ENCODE assay signal across 8 cellular contexts in the genomic region with DNA sequence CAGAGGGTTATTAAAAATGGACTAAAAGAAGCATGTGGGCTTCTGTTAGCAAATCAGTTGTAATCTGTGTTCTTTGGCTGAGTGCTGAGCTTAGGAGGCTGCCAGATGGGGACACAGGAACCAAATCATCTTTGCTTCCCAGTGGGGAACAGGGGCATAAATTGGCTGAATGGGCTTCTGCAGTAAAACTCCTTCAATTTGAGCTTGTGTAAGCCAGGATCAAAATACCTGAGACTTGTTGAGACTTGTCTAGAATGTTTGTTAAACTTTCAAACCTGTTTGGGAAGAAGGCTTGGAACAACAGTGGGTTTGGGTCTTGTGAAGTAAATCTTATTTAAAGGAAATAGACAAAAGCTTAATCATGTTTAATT. TPM values are rescaled to one million over a fixed set of nuclear protein-coding genes. Genes with fewer than 3 reads are reported as not detected.
A peak's percentile ranks its signal among the peaks of the same experiment; 100 is the strongest.
DNase-seq lines count a peak whose midpoint lies in the region; ATAC-seq and TF ChIP-seq lines count a peak whose summit lies in the region.

No MANE protein-coding gene starts in this region.

- peaks cover 0 to 3% (median 0%) of the 10 kb centered on the region in 3 donors for H3K27me3 Mint-ChIP-seq in immature natural killer cell (ENCODE audit: low read depth in 3 of 3)

- H3K4me1 ChIP-seq in RWPE2 (ENCODE audit: insufficient read depth, poor library complexity, severe bottlenecking) (peaks cover 38% of the 10 kb centered on the region), tibial artery (peaks cover 0 to 51% (median 25%) of the 10 kb centered on the region in 4 donors)

- H3K36me3 ChIP-seq in RWPE2 (ENCODE audit: low read depth): peaks cover 4% of the 10 kb centered on the region; the same call in 1 of the 2 replicates
- H3K36me3 ChIP-seq in tibial artery: no peaks in the 10 kb centered on the region

- DNase-seq in activated CD8-positive, alpha-beta memory T cell treated with anti-CD3 and anti-CD28 coated beads, Interleukin-2, amount 50 U/mL, for 48 hours: peak; percentile 40
- DNase-seq in activated CD8-positive, alpha-beta memory T cell treated with anti-CD3 and anti-CD28 coated beads, Interleukin-2, amount 50 U/mL, for 4 hours: no peak
- no peak for DNase-seq in RWPE2 (ENCODE audit: low spot score)
- peak; percentile 63 for DNase-seq in fibroblast of villous mesenchyme (ENCODE audit: low read depth)
- no peak for DNase-seq in tibial artery
- no peak for DNase-seq in SIG-M5 treated with dmso at 0.1 percent for 504 hours (lab: John Stamatoyannopoulos, UW; ENCODE audit: unreplicated experiment)
- DNase-seq in immature natural killer cell: no peak
- DNase-seq in activated T-cell treated with anti-CD3 and anti-CD28 coated beads, Interleukin-2, amount 50 U/mL, for 48 hours: no peak

- peaks cover 0 to 10% (median 4%) of the 10 kb centered on the region in 3 donors for H3K36me3 Mint-ChIP-seq in immature natural killer cell

- H3K27me3 ChIP-seq in RWPE2 (ENCODE audit: insufficient read depth, poor library complexity, severe bottlenecking) (no peaks in the 10 kb centered on the region), tibial artery (no peaks in the 10 kb centered on the region)

- peak overlapping the region; percentile 99 for H3K27ac ChIP-seq in RWPE2 (ENCODE audit: poor library complexity, severe bottlenecking)
- H3K27ac ChIP-seq in tibial artery: peak overlapping the region; percentile 75 to 77

- H3K4me3 Mint-ChIP-seq in immature natural killer cell: no peak overlapping the region

- peaks cover 86 to 97% of the 10 kb centered on the region in 2 donors for H3K4me1 Mint-ChIP-seq in immature natural killer cell

- no peaks in the 10 kb centered on the region for H3K9me3 ChIP-seq in RWPE2 (ENCODE audit: severe bottlenecking)
- no peaks in the 10 kb centered on the region for H3K9me3 ChIP-seq in tibial artery

- H3K27ac Mint-ChIP-seq in immature natural killer cell: peak overlapping the region in 3 of 6 donors; percentile 14 to 49 (median 29)

- H3K9me3 Mint-ChIP-seq in immature natural killer cell: no peaks in the 10 kb centered on the region

- peak; percentile 71 for ATAC-seq in RWPE2 (ENCODE audit: low read depth)

- H3K4me3 ChIP-seq in RWPE2 (ENCODE audit: severe bottlenecking) (peak overlapping the region; percentile 7), fibroblast of villous mesenchyme (ENCODE audit: low read depth, low read length) (no peak overlapping the region), tibial artery (peak overlapping the region in 1 of 2 donors; percentile 27)

- intact Hi-C loops in tibial artery (cut with DNase I; ENCODE audit: low total_unique reads): no loop called here

- TF ChIP-seq CTCF in RWPE2 (IDR thresholded peaks at IDR 0.05; ENCODE audit: poor library complexity, severe bottlenecking) (no peak), fibroblast of villous mesenchyme (IDR thresholded peaks at IDR 0.05; ENCODE audit: insufficient read depth, low read depth, low read length) (no peak), tibial artery (IDR thresholded peaks at IDR 0.05) (no peak)

RNA-seq across cellular contexts. Expression of gene TNFAIP8, which starts 32.2 kb away (rescaled TPM):
- total RNA-seq in fibroblast of villous mesenchyme: 12.1 and 17.4 TPM in 2 replicates
- 100 to 1,000 TPM in 2 of 3 donors, 10 to 100 TPM in 1; 99.7 to 162 (median 132) TPM for polyA plus RNA-seq in immature natural killer cell

Comparison
In these comparisons a context has a peak if more than half of its experiments do, and no peak if none do; other contexts are left out.
1. DNase-seq: peak in activated CD8-positive, alpha-beta memory T cell treated with anti-CD3 and anti-CD28 coated beads, Interleukin-2, amount 50 U/mL, for 48 hours (single experiment) and fibroblast of villous mesenchyme (single experiment); none in activated CD8-positive, alpha-beta memory T cell treated with anti-CD3 and anti-CD28 coated beads, Interleukin-2, amount 50 U/mL, for 4 hours (single experiment), RWPE2 (single experiment), tibial artery (0 of 2), SIG-M5 treated with dmso at 0.1 percent for 504 hours (single experiment), immature natural killer cell (0 of 3) and activated T-cell treated with anti-CD3 and anti-CD28 coated beads, Interleukin-2, amount 50 U/mL, for 48 hours (0 of 2).